ENCODE assay signal across 9 cellular contexts in the genomic region with DNA sequence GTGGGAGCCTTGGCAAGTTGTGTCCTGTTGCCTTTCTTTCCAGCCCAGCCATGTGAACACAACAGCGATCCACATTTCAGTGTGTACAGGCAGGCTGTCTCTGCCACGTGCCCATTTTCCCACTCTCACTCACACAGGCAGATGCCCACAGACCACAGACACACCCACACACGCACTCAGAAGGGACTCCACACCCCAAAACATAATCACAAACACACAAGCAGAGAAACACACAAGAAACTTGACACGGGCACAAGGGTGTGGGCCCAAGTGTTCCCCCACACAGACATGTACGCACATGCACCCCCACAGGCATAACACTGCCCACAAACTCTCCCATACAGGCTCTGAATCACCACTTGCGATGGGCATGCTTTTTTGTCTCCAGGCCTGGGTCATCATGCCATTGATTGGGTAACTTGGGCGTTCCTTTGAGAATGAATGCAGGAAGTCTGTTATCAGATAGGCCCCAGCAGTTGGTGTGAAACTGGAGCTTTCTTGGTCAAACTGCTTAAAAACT.
DNase-seq lines count a peak whose midpoint lies in the region; ATAC-seq and TF ChIP-seq lines count a peak whose summit lies in the region.
"Had no signal": no experiment of that assay in that cellular context is flagged by ENCODE, and none has a peak within 500 bp of the region (broad histone marks: within the 10 kb centered on the region; RNA-seq: fewer than 3 reads in every experiment).

No MANE protein-coding gene starts in this region.

- no peak overlapping the region for H3K14ac ChIP-seq in IMR-90 (replicated peaks; ENCODE audit: low read depth, low read length)

- peaks cover 19% of the 10 kb centered on the region for H3K36me3 Mint-ChIP-seq in activated CD8-positive, alpha-beta T cell treated with anti-CD3 and anti-CD28 coated beads for 36 hours (ENCODE audit: low read depth)

- H3K9me3 Mint-ChIP-seq in activated CD8-positive, alpha-beta T cell treated with anti-CD3 and anti-CD28 coated beads for 36 hours, result no peaks in the 10 kb centered on the region

- H3K4me1 ChIP-seq in IMR-90 (ENCODE audit: control insufficient read depth, insufficient read depth, low read length) (peaks cover 4% of the 10 kb centered on the region; the same call in 1 of the 2 replicates), fibroblast of lung (ENCODE audit: control insufficient read depth, extremely low read depth, insufficient read depth, low read length) (no peaks in the 10 kb centered on the region)
- H3K4me1 ChIP-seq: A549 had no signal

- no peak overlapping the region for H3K27ac ChIP-seq in IMR-90 (ENCODE audit: insufficient read depth, low read length)
- H3K27ac ChIP-seq in fibroblast of lung (ENCODE audit: insufficient read depth, low read length), result peak overlapping the region; percentile 27
- H3K27ac ChIP-seq: A549 had no signal

- no TSS peak for BruUV-seq in IMR-90 (replicated peaks; lab: Mats Ljungman, UMichigan)

- TF ChIP-seq POLR2A in IMR-90 (IDR thresholded peaks at IDR 0.05; ENCODE audit: low read depth, low read length), result no peak

- POLR2A ChIA-PET in IMR-90 (lab: Charles Lee; ENCODE audit: unreplicated experiment), result no interaction called here
- POLR2A ChIA-PET in activated CD8-positive, alpha-beta T cell treated with anti-CD3 and anti-CD28 coated beads for 36 hours (lab: Charles Lee), result no interaction called here

- no peak overlapping the region for H2AK9ac ChIP-seq in IMR-90 (replicated peaks; ENCODE audit: low read depth, low read length, poor library complexity)

- peak overlapping the region; percentile 78 for H3K4me3 Mint-ChIP-seq in activated CD8-positive, alpha-beta T cell treated with anti-CD3 and anti-CD28 coated beads for 36 hours

- H2AK5ac ChIP-seq in IMR-90 (ENCODE audit: low read depth, low read length), result no peak overlapping the region

- no peak overlapping the region for H2BK5ac ChIP-seq in IMR-90 (ENCODE audit: low read depth, low read length, poor library complexity, severe bottlenecking)

- H4K5ac ChIP-seq in IMR-90 (ENCODE audit: low read depth, low read length), result no peak overlapping the region

- H3K9me3 ChIP-seq in IMR-90 (ENCODE audit: control insufficient read depth, insufficient read depth, low read length), result no peaks in the 10 kb centered on the region
- no peaks in the 10 kb centered on the region for H3K9me3 ChIP-seq in fibroblast of lung (ENCODE audit: control insufficient read depth, insufficient read depth, low read depth, low read length)
- H3K9me3 ChIP-seq: A549 had no signal

- WGBS in IMR-90 (ENCODE audit: extremely low coverage in 2 of 2, insufficient read length in 1 of 2), 2 experiments, result 78% methylated on average over 1 of the region's 7 CpGs; no CpG with 5 or more reads in 1 of the 2 experiments

- H3K4me3 ChIP-seq in IMR-90 (ENCODE audit: insufficient read depth, low read depth, low read length) (no peak overlapping the region), fibroblast of lung (replicated peaks in 1 of 4; ENCODE audit: control extremely low read depth in 1 of 4, insufficient read depth in 1 of 4, low read depth in 3 of 4, low read length in 4 of 4) (no peak overlapping the region)
- H3K4me3 ChIP-seq: A549 had no signal

- CTCF ChIA-PET in IMR-90 (lab: Yijun Ruan, JAX), result no interaction called here
- CTCF ChIA-PET in activated CD8-positive, alpha-beta T cell treated with anti-CD3 and anti-CD28 coated beads for 36 hours (lab: Charles Lee), result no interaction called here

- dilution Hi-C loops in IMR-90 (cut with HindIII; ENCODE audit: low sequenced_read_pairs, unreplicated experiment), result no loop called here

- DNase-seq in activated gamma-delta T cell treated with anti-CD3 and anti-CD28 coated beads, Interleukin-2, amount 50 U/mL, for 16 hours (ENCODE audit: low read depth), result peak; percentile 24
- no peak for DNase-seq in activated gamma-delta T cell (lab: John Stamatoyannopoulos, UW)
- peak; percentile 31 for DNase-seq in IMR-90
- peak; percentile 69 for DNase-seq in activated CD8-positive, alpha-beta T cell treated with anti-CD3 and anti-CD28 coated beads for 36 hours
- DNase-seq in fibroblast of lung (ENCODE audit: low read depth in 2 of 2), result peak; percentile 51 to 78
- peak; percentile 28 for DNase-seq in stimulated activated CD8-positive, alpha-beta memory T cell treated with anti-CD3 and anti-CD28 coated beads, Interleukin-12 subunit alpha, Interleukin-12 subunit beta, amount 100 ng/mL, for 4 hours (ENCODE audit: low read depth)
- DNase-seq in ACHN, result no peak
- DNase-seq in NCI-H69 (lab: John Stamatoyannopoulos, UW), result no peak

- H3K79me2 ChIP-seq in fibroblast of lung (ENCODE audit: control insufficient read depth, insufficient read depth, low read length), result no peaks in the 10 kb centered on the region

- H3K9me1 ChIP-seq in IMR-90 (ENCODE audit: insufficient read depth, low read length), result no peaks in the 10 kb centered on the region

- no peak overlapping the region for H3K4ac ChIP-seq in IMR-90 (ENCODE audit: low read depth, low read length)

- intact Hi-C loops in IMR-90 (cut with micrococcal nuclease), result loop anchor here (5.0 kb wide), 1 partner anchor 149 kb away; no protein-coding TSS in a partner anchor
- intact Hi-C loops in activated CD8-positive, alpha-beta T cell treated with anti-CD3 and anti-CD28 coated beads for 36 hours (cut with micrococcal nuclease), result loop anchor here (10.0 kb wide), 1 partner anchor 249 kb away; the partner anchor contains the start of gene UBQLN2

- peak; percentile 44 for ATAC-seq in IMR-90 (ENCODE audit: low read depth)
- peak; percentile 80 for ATAC-seq in activated CD8-positive, alpha-beta T cell treated with anti-CD3 and anti-CD28 coated beads for 36 hours
- ATAC-seq: A549 had no signal

- H3K79me1 ChIP-seq in IMR-90 (ENCODE audit: low read depth in 1 of 2, low read length in 2 of 2), result no peaks in the 10 kb centered on the region; a peak in 1 of 4 replicates

- TF ChIP-seq RAD21 in IMR-90 (IDR thresholded peaks at IDR 0.05; ENCODE audit: low read length), result no peak

- H4K20me1 ChIP-seq in IMR-90 (ENCODE audit: insufficient read depth, low read length), result no peaks in the 10 kb centered on the region
- H4K20me1 ChIP-seq in fibroblast of lung (ENCODE audit: control insufficient read depth, extremely low read depth, insufficient read depth, low read length), result no peaks in the 10 kb centered on the region

- H4K8ac ChIP-seq in IMR-90 (ENCODE audit: low read depth in 2 of 2, low read length in 2 of 2), result no peak overlapping the region

- H2BK15ac ChIP-seq in IMR-90 (ENCODE audit: low read depth, low read length), result no peak overlapping the region

- H3K36me3 ChIP-seq in IMR-90 (ENCODE audit: control insufficient read depth, insufficient read depth, low read length), result no peaks in the 10 kb centered on the region
- no peaks in the 10 kb centered on the region for H3K36me3 ChIP-seq in fibroblast of lung (ENCODE audit: control insufficient read depth, insufficient read depth, low read length)

- H4K91ac ChIP-seq in IMR-90 (ENCODE audit: insufficient read depth, low read depth, low read length), result no peak overlapping the region

- no peak overlapping the region for H2AFZ ChIP-seq in IMR-90 (replicated peaks; ENCODE audit: low read length, poor library complexity)
- H2AFZ ChIP-seq in fibroblast of lung (ENCODE audit: low read length), result no peak overlapping the region

- in situ Hi-C loops in IMR-90 (cut with MboI; ENCODE audit: low sequenced_read_pairs), result loop anchor here (25.0 kb wide), 3 partner anchors 174 to 1099 kb away; partner anchors contain the start of genes SPIN2B, SPIN3 and ZXDA
- in situ Hi-C loops in ACHN (cut with HindIII; ENCODE audit: low pct_ligation_motif_present, low pct_unique_long_range_greater_than_20kb, low sequenced_read_pairs), result no loop called here

- H3K4me1 Mint-ChIP-seq in activated CD8-positive, alpha-beta T cell treated with anti-CD3 and anti-CD28 coated beads for 36 hours (ENCODE audit: low read depth), result peaks cover 37% of the 10 kb centered on the region

- no peak overlapping the region for H2BK20ac ChIP-seq in IMR-90 (ENCODE audit: low read depth, low read length)

- H3K9ac ChIP-seq in IMR-90 (ENCODE audit: low read depth, low read length) (no peak overlapping the region), fibroblast of lung (ENCODE audit: insufficient read depth, low read length) (no peak overlapping the region)

- H3K23ac ChIP-seq in IMR-90 (ENCODE audit: low read depth, low read length), result no peak overlapping the region

- H3K27ac Mint-ChIP-seq in activated CD8-positive, alpha-beta T cell treated with anti-CD3 and anti-CD28 coated beads for 36 hours, result peak overlapping the region; percentile 97

- H3K4me2 ChIP-seq in IMR-90 (ENCODE audit: low read depth, low read length) (no peak overlapping the region), fibroblast of lung (ENCODE audit: extremely low read depth, insufficient read depth, low read length) (peak overlapping the region; percentile 5)
- H3K4me2 ChIP-seq: A549 had no signal

- H3K18ac ChIP-seq in IMR-90 (ENCODE audit: low read depth, low read length), result no peak overlapping the region

- no peaks in the 10 kb centered on the region; the same call in 1 of the 2 replicates for H3K27me3 ChIP-seq in IMR-90 (ENCODE audit: control insufficient read depth, insufficient read depth, low read length)
- no peaks in the 10 kb centered on the region for H3K27me3 ChIP-seq in fibroblast of lung (ENCODE audit: control insufficient read depth, insufficient read depth, low read length)

- H3K27me3 Mint-ChIP-seq in activated CD8-positive, alpha-beta T cell treated with anti-CD3 and anti-CD28 coated beads for 36 hours, result no peaks in the 10 kb centered on the region

- no peak overlapping the region for H3K56ac ChIP-seq in IMR-90 (ENCODE audit: extremely low read depth, insufficient read depth, low read length)

- TF ChIP-seq CTCF in IMR-90 (conservative IDR thresholded peaks at IDR 0.05; ENCODE audit: low read depth, low read length) (no peak), fibroblast of lung (conservative IDR thresholded peaks at IDR 0.05 in 1 of 2, IDR thresholded peaks at IDR 0.05 in 1 of 2; ENCODE audit: low read depth in 1 of 2, low read length in 2 of 2) (no peak)
- TF ChIP-seq CTCF in activated CD8-positive, alpha-beta T cell treated with anti-CD3 and anti-CD28 coated beads for 36 hours (IDR thresholded peaks at IDR 0.05), result no peak

- no peak overlapping the region for H2BK120ac ChIP-seq in IMR-90 (ENCODE audit: low read depth, low read length)

TF ChIP-seq in IMR-90, 13 proteins besides CTCF, POLR2A, EP300 and RAD21:
- TF ChIP-seq BHLHE40 (IDR thresholded peaks at IDR 0.05; ENCODE audit: low read depth, low read length) (no peak), CEBPB (IDR thresholded peaks at IDR 0.05; ENCODE audit: low read depth, low read length) (peak; percentile 66)
TF ChIP-seq in IMR-90: peak in this region for 1.

Comparison
In these comparisons a context has a peak if more than half of its experiments do, and no peak if none do; other contexts are left out.
1. DNase-seq: peak in activated gamma-delta T cell treated with anti-CD3 and anti-CD28 coated beads, Interleukin-2, amount 50 U/mL, for 16 hours (single experiment), IMR-90 (single experiment), activated CD8-positive, alpha-beta T cell treated with anti-CD3 and anti-CD28 coated beads for 36 hours (single experiment), fibroblast of lung (2 of 2) and stimulated activated CD8-positive, alpha-beta memory T cell treated with anti-CD3 and anti-CD28 coated beads, Interleukin-12 subunit alpha, Interleukin-12 subunit beta, amount 100 ng/mL, for 4 hours (single experiment); none in activated gamma-delta T cell (single experiment), ACHN (single experiment) and NCI-H69 (single experiment).